In the genomic region with DNA sequence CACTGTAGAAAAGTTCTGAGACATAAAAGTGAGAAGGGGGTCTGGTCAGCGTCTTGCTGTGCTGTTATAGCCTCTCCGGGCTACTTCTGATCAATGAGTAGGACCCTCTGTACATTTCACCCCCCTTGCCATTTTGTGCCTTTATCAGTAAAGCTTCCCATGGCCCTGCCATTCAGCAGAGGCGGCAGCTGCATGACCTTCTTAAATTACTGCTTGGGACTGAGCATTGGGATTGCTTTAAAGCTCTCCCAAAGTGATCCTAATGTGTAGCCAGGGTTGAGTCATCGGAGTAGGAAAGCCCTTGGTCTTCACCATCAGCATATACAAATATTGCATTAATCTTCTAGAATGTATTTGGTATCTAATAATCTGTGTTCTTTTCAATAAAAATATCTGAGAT, we compare ENCODE assay signal across 16 cellular contexts.
DNase-seq lines count a peak whose midpoint lies in the region; ATAC-seq and TF ChIP-seq lines count a peak whose summit lies in the region.
"Had no signal": no experiment of that assay in that cellular context is flagged by ENCODE, and none has a peak within 500 bp of the region (broad histone marks: within the 10 kb centered on the region; RNA-seq: fewer than 3 reads in every experiment).

No MANE protein-coding gene starts in this region.

- H3T11ph ChIP-seq in H9 (ENCODE audit: low read length): no peak overlapping the region

- H4K8ac ChIP-seq in mesenchymal stem cell (ENCODE audit: low read length): no peak overlapping the region
- H4K8ac ChIP-seq in H9 (replicated peaks; ENCODE audit: insufficient read length, low read depth, low read length): no peak overlapping the region

- H3K27me3 Mint-ChIP-seq in nephron progenitor cell (ENCODE audit: low read depth, poor library complexity): no peaks in the 10 kb centered on the region
- no peaks in the 10 kb centered on the region for H3K27me3 Mint-ChIP-seq in H9 (ENCODE audit: low read depth)

- H3K27ac ChIP-seq in cardiac muscle cell: peak overlapping the region; percentile 51
- H3K27ac ChIP-seq in right cardiac atrium (ENCODE audit: low read length): no peak overlapping the region
- H3K27ac ChIP-seq in mesenchymal stem cell (ENCODE audit: low read length, poor library complexity, severe bottlenecking): no peak overlapping the region
- H3K27ac ChIP-seq in H9 (ENCODE audit: insufficient read length, low read depth, low read length): no peak overlapping the region
- H3K27ac ChIP-seq: BLaER1 had no signal

- H3K4me2 ChIP-seq in mesenchymal stem cell (ENCODE audit: low read length, poor library complexity, severe bottlenecking) (no peak overlapping the region), H9 (ENCODE audit: insufficient read depth, insufficient read length, low read length) (no peak overlapping the region)

- H3K56ac ChIP-seq in H9 (ENCODE audit: insufficient read length, low read depth, low read length): no peak overlapping the region

- H3K4ac ChIP-seq in mesenchymal stem cell (ENCODE audit: low read depth in 1 of 2, low read length in 2 of 2) (no peak overlapping the region), H9 (ENCODE audit: low read depth, low read length) (no peak overlapping the region)

- H3K4me3 Mint-ChIP-seq in nephron progenitor cell: peak overlapping the region; percentile 27
- no peak overlapping the region for H3K4me3 Mint-ChIP-seq in H9
- H3K4me3 Mint-ChIP-seq: CD14-positive monocyte had no signal

- H3K9ac ChIP-seq in mesenchymal stem cell (ENCODE audit: low read length) (no peak overlapping the region), H9 (ENCODE audit: extremely low read depth, insufficient read length, low read length) (no peak overlapping the region)
- H3K9ac ChIP-seq: BLaER1 had no signal

- H3K4me1 ChIP-seq in cardiac muscle cell (ENCODE audit: low read depth) (peaks cover 14% of the 10 kb centered on the region), right cardiac atrium (ENCODE audit: control insufficient read depth, insufficient read depth, low read length) (no peaks in the 10 kb centered on the region), mesenchymal stem cell (ENCODE audit: control insufficient read depth, insufficient read depth, low read depth, low read length) (peaks cover 4% of the 10 kb centered on the region), H9 (ENCODE audit: insufficient read depth, low read length) (no peaks in the 10 kb centered on the region; the same call in 1 of the 2 replicates)

- H2BK5ac ChIP-seq in mesenchymal stem cell (ENCODE audit: low read depth, low read length, poor library complexity, severe bottlenecking) (no peak overlapping the region), H9 (ENCODE audit: insufficient read length, low read length) (no peak overlapping the region)

- no peak overlapping the region for H4K5ac ChIP-seq in H9 (ENCODE audit: insufficient read length, low read depth, low read length)

- H4K91ac ChIP-seq in mesenchymal stem cell (ENCODE audit: low read length): no peak overlapping the region
- H4K91ac ChIP-seq in H9 (ENCODE audit: insufficient read length, low read depth, low read length): no peak overlapping the region

- H4K20me1 ChIP-seq in H9 (ENCODE audit: control insufficient read depth, insufficient read depth, insufficient read length): no peaks in the 10 kb centered on the region
- H4K20me1 ChIP-seq: BLaER1 had no signal

- H3K4me1 Mint-ChIP-seq in nephron progenitor cell: peaks cover 71% of the 10 kb centered on the region
- peaks cover 12 to 13% of the 10 kb centered on the region in 2 experiments for H3K4me1 Mint-ChIP-seq in H9

- H2BK12ac ChIP-seq in mesenchymal stem cell (ENCODE audit: low read length in 2 of 2) (no peak overlapping the region), H9 (ENCODE audit: insufficient read length, low read depth, low read length) (no peak overlapping the region)

- no peaks in the 10 kb centered on the region for H3K9me3 ChIP-seq in cardiac muscle cell (ENCODE audit: low read depth)
- H3K9me3 ChIP-seq in right cardiac atrium (ENCODE audit: control insufficient read depth, low read length): no peaks in the 10 kb centered on the region
- no peaks in the 10 kb centered on the region for H3K9me3 ChIP-seq in mesenchymal stem cell (ENCODE audit: control insufficient read depth, low read length)
- no peaks in the 10 kb centered on the region for H3K9me3 ChIP-seq in H9 (ENCODE audit: control insufficient read depth, low read depth, low read length)

- WGBS in right cardiac atrium: 76% methylated on average over 4 of the region's 4 CpGs
- WGBS in mesenchymal stem cell: 47% methylated on average over 3 of the region's 4 CpGs
- WGBS in H9 (ENCODE audit: extremely low coverage, insufficient read length, low lambda C conversion rate): no CpG with 5 or more reads among the region's 4 CpGs

- H3K36me3 Mint-ChIP-seq in nephron progenitor cell (ENCODE audit: low read depth) (peaks cover 46% of the 10 kb centered on the region), H9 (ENCODE audit: insufficient read depth in 1 of 3, low read depth in 3 of 3) (peaks cover 0 to 8% (median 7%) of the 10 kb centered on the region in 3 experiments; a peak in 3 of 7 replicates)

- no peaks in the 10 kb centered on the region for H3K27me3 ChIP-seq in cardiac muscle cell
- H3K27me3 ChIP-seq in right cardiac atrium (ENCODE audit: control insufficient read depth, insufficient read depth): no peaks in the 10 kb centered on the region
- H3K27me3 ChIP-seq in mesenchymal stem cell (ENCODE audit: control insufficient read depth in 1 of 2, insufficient read depth in 1 of 2, low read length in 2 of 2): no peaks in the 10 kb centered on the region
- H3K27me3 ChIP-seq in H9 (ENCODE audit: insufficient read depth, low read length): no peaks in the 10 kb centered on the region
- H3K27me3 ChIP-seq: BLaER1 had no signal

- no peaks in the 10 kb centered on the region for H3K36me3 ChIP-seq in cardiac muscle cell
- H3K36me3 ChIP-seq in mesenchymal stem cell (ENCODE audit: control insufficient read depth in 1 of 2, insufficient read depth in 2 of 2, low read depth in 1 of 2, low read length in 2 of 2): no peaks in the 10 kb centered on the region
- H3K36me3 ChIP-seq: BLaER1 had no signal

- H2BK120ac ChIP-seq in mesenchymal stem cell (ENCODE audit: low read depth, low read length) (no peak overlapping the region), H9 (ENCODE audit: low read depth, low read length, poor library complexity, severe bottlenecking) (no peak overlapping the region)

- no peak overlapping the region for H2BK20ac ChIP-seq in H9 (ENCODE audit: low read depth, low read length, poor library complexity, severe bottlenecking)

- ATAC-seq in right cardiac atrium: no peak
- no peak for ATAC-seq in HG03439 (IDR thresholded peaks at IDR 0.05; ENCODE audit: unreplicated experiment)

- peaks cover 27% of the 10 kb centered on the region for H3K9me3 Mint-ChIP-seq in nephron progenitor cell
- H3K9me3 Mint-ChIP-seq in H9: no peaks in the 10 kb centered on the region; a peak in 1 of 5 replicates
- H3K9me3 Mint-ChIP-seq: CD4-positive, alpha-beta memory T cell had no signal

- H3K23me2 ChIP-seq in H9 (ENCODE audit: insufficient read length, low read depth, low read length, poor library complexity, severe bottlenecking): no peaks in the 10 kb centered on the region

- intact Hi-C loops in right cardiac atrium (cut with DNase I): no loop called here

- TF ChIP-seq CTCF in cardiac muscle cell (IDR thresholded peaks at IDR 0.05; ENCODE audit: low read depth, low read length): no peak
- no peak for TF ChIP-seq CTCF in nephron progenitor cell (IDR thresholded peaks at IDR 0.05)
- TF ChIP-seq CTCF in H9 (conservative IDR thresholded peaks at IDR 0.05): no peak

- H2AFZ ChIP-seq in mesenchymal stem cell (ENCODE audit: low read depth, low read length) (no peak overlapping the region), H9 (ENCODE audit: low read length) (no peak overlapping the region)

- H3K79me2 ChIP-seq in H9 (ENCODE audit: insufficient read depth, low read length): no peaks in the 10 kb centered on the region

- H3K18ac ChIP-seq in mesenchymal stem cell (ENCODE audit: low read depth in 1 of 2, low read length in 2 of 2): no peak overlapping the region
- no peak overlapping the region for H3K18ac ChIP-seq in H9 (ENCODE audit: insufficient read length, low read depth, low read length)

- H2BK15ac ChIP-seq in mesenchymal stem cell (ENCODE audit: low read depth, poor library complexity, severe bottlenecking) (no peak overlapping the region), H9 (ENCODE audit: low read depth, low read length) (no peak overlapping the region)

- H2AK5ac ChIP-seq in mesenchymal stem cell (ENCODE audit: low read length, severe bottlenecking): peak overlapping the region; percentile 31
- no peak overlapping the region for H2AK5ac ChIP-seq in H9 (ENCODE audit: insufficient read length, low read length)

- H3K4me3 ChIP-seq in cardiac muscle cell (no peak overlapping the region), right cardiac atrium (ENCODE audit: low read length) (no peak overlapping the region), mesenchymal stem cell (ENCODE audit: insufficient read depth in 1 of 2, low read depth in 1 of 2, low read length in 2 of 2) (no peak overlapping the region)
- H3K4me3 ChIP-seq: BLaER1 had no signal

- no peak overlapping the region for H3K14ac ChIP-seq in mesenchymal stem cell (ENCODE audit: low read length in 2 of 2)
- no peak overlapping the region for H3K14ac ChIP-seq in H9 (ENCODE audit: insufficient read depth, low read length)

- H3K27ac Mint-ChIP-seq in nephron progenitor cell: peak overlapping the region; percentile 92
- no peak overlapping the region for H3K27ac Mint-ChIP-seq in H9
- H3K27ac Mint-ChIP-seq: CD14-positive monocyte had no signal

- H3K23ac ChIP-seq in mesenchymal stem cell (ENCODE audit: low read length in 2 of 2) (no peak overlapping the region), H9 (ENCODE audit: insufficient read length, low read depth, low read length) (no peak overlapping the region)

- no peaks in the 10 kb centered on the region for H3K79me1 ChIP-seq in mesenchymal stem cell (replicated peaks; ENCODE audit: low read length, poor library complexity, severe bottlenecking)
- no peaks in the 10 kb centered on the region for H3K79me1 ChIP-seq in H9 (ENCODE audit: insufficient read depth, low read depth, low read length, poor library complexity, severe bottlenecking)

- DNase-seq in cardiac muscle cell (ENCODE audit: low read depth in 1 of 2, low spot score in 1 of 2) (no peak), right cardiac atrium (no peak), mesenchymal stem cell (no peak), nephron progenitor cell (no peak), H9 (no peak)
- no peak for DNase-seq in activated CD4-positive, alpha-beta T cell treated with anti-CD3 and anti-CD28 coated beads, Interleukin-2, amount 50 U/mL, for 4 hours
- DNase-seq: 8988T; CD4-positive, alpha-beta memory T cell; DMS153; DMS79; GDM1; GOT3; H7 had no signal
